ENCODE assay signal across 8 cellular contexts in genomic region chr1:160043543-160043942, GRCh38. TPM values are rescaled to one million over a fixed set of nuclear protein-coding genes. Genes with fewer than 3 reads are reported as not detected.
"Had no signal": no experiment of that assay in that cellular context is flagged by ENCODE, and none has a peak within 500 bp of the region (broad histone marks: within the 10 kb centered on the region; RNA-seq: fewer than 3 reads in every experiment).

No MANE protein-coding gene starts in this region.

- DNase-seq: H9, HCEC 1CT, HFFc6, IMR-90, KG1 had no signal

- H3K4me3 ChIP-seq: GM23338, K562 had no signal

- H3K4me2 ChIP-seq: GM23338 had no signal

- ATAC-seq: GM23338, K562 had no signal

- H2AFZ ChIP-seq: GM23338 had no signal

RNA-seq across cellular contexts. Expression of gene KCNJ10, which starts 26.4 kb away (rescaled TPM):
- total RNA-seq: HFFc6, HT-29, IMR-90, K562 had no signal

RNA-seq across cellular contexts. Expression of gene KCNJ9, which starts 37.8 kb away (rescaled TPM):
- total RNA-seq: HFFc6, HT-29, IMR-90, K562 had no signal
